10 cellular contexts compared by ENCODE assay signal in genomic region chr11:1581976-1582375, GRCh38. TPM values are rescaled to one million over a fixed set of nuclear protein-coding genes. Genes with fewer than 3 reads are reported as not detected.
"Had no signal": no experiment of that assay in that cellular context is flagged by ENCODE, and none has a peak within 500 bp of the region (broad histone marks: within the 10 kb centered on the region; RNA-seq: fewer than 3 reads in every experiment).

No MANE protein-coding gene starts in this region.

- DNase-seq: GM23248, GOT3, IMR-90, KG1 had no signal

- H3K36me3 ChIP-seq: HAP-1 had no signal

- H3K27ac ChIP-seq: GM23248 had no signal

- H3K9ac ChIP-seq: GM23248 had no signal

- H3K4me3 ChIP-seq: GM23248, HAP-1, K562 had no signal

- H3K4me1 ChIP-seq: HAP-1 had no signal

- H2AFZ ChIP-seq: GM23248 had no signal

- FAIRE-seq: H54, HTR-8/SVneo, K562 had no signal

- ATAC-seq: HCT116, K562 had no signal

RNA-seq across cellular contexts. Expression of gene KRTAP5-1, which starts 3.1 kb away (rescaled TPM):
- total RNA-seq: GM23248, HT-29, IMR-90, K562 had no signal
- polyA plus RNA-seq: GM23248, IMR-90, K562 had no signal

RNA-seq across cellular contexts. Expression of gene DUSP8, which starts 9.9 kb away (rescaled TPM):
- polyA plus RNA-seq: GM23248 had no signal

RNA-seq across cellular contexts. Expression of gene KRTAP5-2, which starts 16.1 kb away (rescaled TPM):
- total RNA-seq: GM23248, HT-29, IMR-90, K562 had no signal
- polyA plus RNA-seq: GM23248, IMR-90, K562 had no signal

RNA-seq across cellular contexts. Expression of gene KRTAP5-3, which starts 26.3 kb away (rescaled TPM):
- total RNA-seq: GM23248, HT-29, IMR-90, K562 had no signal
- polyA plus RNA-seq: GM23248, IMR-90, K562 had no signal

RNA-seq across cellular contexts. Expression of gene KRTAP5-4, which starts 40.0 kb away (rescaled TPM):
- total RNA-seq: GM23248, HT-29, IMR-90, K562 had no signal
- polyA plus RNA-seq: GM23248, IMR-90, K562 had no signal
